20 cellular contexts compared by ENCODE assay signal in the genomic region with DNA sequence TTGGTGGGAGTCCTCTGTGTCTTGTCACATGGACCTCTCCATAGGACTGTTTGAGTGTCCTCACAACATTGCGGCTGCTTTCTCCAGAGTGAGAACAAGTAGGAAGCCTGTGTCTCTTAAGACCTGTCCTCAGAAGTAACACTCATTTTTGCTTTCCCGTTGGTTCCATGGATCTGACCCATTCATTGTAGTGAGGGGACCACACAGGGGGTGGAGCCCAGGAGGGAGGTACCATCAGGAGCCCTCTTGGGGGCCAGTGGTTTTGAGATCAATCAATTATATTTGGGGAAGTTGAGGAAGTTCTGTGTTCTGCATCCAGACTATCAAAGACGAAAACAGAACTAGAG. TPM values are rescaled to one million over a fixed set of nuclear protein-coding genes. Genes with fewer than 3 reads are reported as not detected.
DNase-seq lines count a peak whose midpoint lies in the region; ATAC-seq, FAIRE-seq and TF ChIP-seq lines count a peak whose summit lies in the region.
"Had no signal": no experiment of that assay in that cellular context is flagged by ENCODE, and none has a peak within 500 bp of the region (broad histone marks: within the 10 kb centered on the region; RNA-seq: fewer than 3 reads in every experiment).

No MANE protein-coding gene starts in this region.

- H3K79me2 ChIP-seq in SK-N-SH (ENCODE audit: insufficient read depth) (no peaks in the 10 kb centered on the region), PC-3 (ENCODE audit: low read length) (0 out of 2 replicates have a peak, but pooled peaks cover 5% of the 10 kb centered on the region), osteoblast (ENCODE audit: insufficient read depth, low read length) (no peaks in the 10 kb centered on the region)

- H3K4me1 ChIP-seq in SK-N-SH (ENCODE audit: control insufficient read depth in 1 of 2, insufficient read depth in 2 of 2, low read depth in 1 of 2, low read length in 1 of 2), result no peaks in the 10 kb centered on the region; a peak in 1 of 4 replicates
- peaks cover 30% of the 10 kb centered on the region for H3K4me1 ChIP-seq in PC-3 (ENCODE audit: insufficient read depth, low read length)
- H3K4me1 ChIP-seq in osteoblast (ENCODE audit: insufficient read depth, low read length), result peaks cover 14% of the 10 kb centered on the region
- peaks cover 20% of the 10 kb centered on the region for H3K4me1 ChIP-seq in HAP-1
- no peaks in the 10 kb centered on the region for H3K4me1 ChIP-seq in gastrocnemius medialis

- peaks cover 5% of the 10 kb centered on the region; the same call in 1 of the 2 replicates for H3K9me3 ChIP-seq in SK-N-SH
- H3K9me3 ChIP-seq in PC-3 (ENCODE audit: low read length), result 0 out of 2 replicates have a peak, but pooled peaks cover 13% of the 10 kb centered on the region
- peaks cover 9% of the 10 kb centered on the region for H3K9me3 ChIP-seq in osteoblast (ENCODE audit: low read depth, low read length)
- peaks cover 9% of the 10 kb centered on the region for H3K9me3 ChIP-seq in HAP-1
- H3K9me3 ChIP-seq in gastrocnemius medialis, result no peaks in the 10 kb centered on the region
- H3K9me3 ChIP-seq: esophagus squamous epithelium, uterus had no signal

- WGBS in SK-N-SH (ENCODE audit: low lambda C conversion rate), result 73% methylated on average over 3 of the region's 3 CpGs

- peak; percentile 36 for FAIRE-seq in bronchial epithelial cell (lab: Jason Lieb, UNC)

- H3F3A ChIP-seq in SK-N-SH (replicated peaks; ENCODE audit: insufficient read depth) (peaks cover 26% of the 10 kb centered on the region), PC-3 (ENCODE audit: low read length, unreplicated experiment) (peaks cover 18% of the 10 kb centered on the region)

- H3K4me3 ChIP-seq in SK-N-SH (ENCODE audit: low read depth in 2 of 2, low read length in 1 of 2) (no peak overlapping the region), PC-3 (ENCODE audit: low read length) (no peak overlapping the region; the same call in 1 of the 2 replicates), bronchial epithelial cell (ENCODE audit: low read depth, low read length) (no peak overlapping the region), osteoblast (ENCODE audit: insufficient read depth, low read length) (no peak overlapping the region), HAP-1 (no peak overlapping the region), gastrocnemius medialis (no peak overlapping the region)
- H3K4me3 ChIP-seq: esophagus squamous epithelium, uterus had no signal

- DNase-seq in SK-N-SH (no peak), PC-3 (no peak), bronchial epithelial cell (ENCODE audit: low read depth) (no peak), osteoblast (ENCODE audit: insufficient read length, low spot score, missing footprints) (peak; percentile 43), HAP-1 (ENCODE audit: low spot score in 2 of 2) (no peak), gastrocnemius medialis (no peak), AG08396 (ENCODE audit: low spot score) (no peak)
- DNase-seq: activated gamma-delta T cell, C1 segment of cervical spinal cord, esophagus squamous epithelium, NCI-H1417 treated with DMSO at 0.1 percent for 48 hours, NCI-H2107, NCI-H524 treated with DMSO at 0.1 percent for 48 hours, nucleus accumbens, retina, substantia nigra, uterus had no signal

- ATAC-seq in SK-N-SH treated with all-trans-retinoic acid at 6 μM for 48 hours (no peak), PC-3 (no peak), gastrocnemius medialis (no peak)
- ATAC-seq: left lobe of liver had no signal

- intact Hi-C loops in PC-3 (cut with micrococcal nuclease) (loop anchor here (5.0 kb wide), 1 partner anchor 105 kb away; no protein-coding TSS in a partner anchor), gastrocnemius medialis (cut with DNase I; ENCODE audit: low total_unique reads) (no loop called here)

- H3K9ac ChIP-seq in SK-N-SH, result no peak overlapping the region
- peak overlapping the region; percentile 42; the same call in 1 of the 2 replicates for H3K9ac ChIP-seq in PC-3 (ENCODE audit: low read length)

- H3K9me2 ChIP-seq in SK-N-SH (no peaks in the 10 kb centered on the region), PC-3 (replicated peaks; ENCODE audit: low read length) (no peaks in the 10 kb centered on the region)

- TF ChIP-seq POLR2A in gastrocnemius medialis (IDR thresholded peaks at IDR 0.05), result no peak

- no peak for TF ChIP-seq EP300 in SK-N-SH (IDR thresholded peaks at IDR 0.05; ENCODE audit: borderline replicate concordance in 1 of 2, low read depth in 1 of 2, low read length in 1 of 2)

- TF ChIP-seq RAD21 in SK-N-SH (IDR thresholded peaks at IDR 0.05; ENCODE audit: low read length), result no peak

- peak overlapping the region; percentile 65 to 86; a peak in 3 of 4 replicates for H3K27ac ChIP-seq in SK-N-SH (ENCODE audit: low read depth in 2 of 2, low read length in 1 of 2)
- H3K27ac ChIP-seq in PC-3 (ENCODE audit: low read length), result peak overlapping the region; percentile 96
- peak overlapping the region; percentile 83 for H3K27ac ChIP-seq in osteoblast (ENCODE audit: low read depth, low read length)
- no peak overlapping the region for H3K27ac ChIP-seq in gastrocnemius medialis
- H3K27ac ChIP-seq: 22Rv1, esophagus squamous epithelium, uterus had no signal

- BruUV-seq in PC-3 (replicated peaks; lab: Mats Ljungman, UMichigan), result no TSS peak

- CTCF ChIA-PET in SK-N-SH (lab: Yijun Ruan, JAX), result interaction anchor here (1.0 to 10.0 kb wide), 5 partner anchors 30 to 130 kb away, joined by 3 to 287 read pairs (median 3); no protein-coding TSS in a partner anchor
- CTCF ChIA-PET in PC-3 (lab: Charles Lee), result interaction anchor here (0.7 kb wide), 2 partner anchors 40 to 129 kb away, joined by 3 to 5 read pairs; no protein-coding TSS in a partner anchor

- H2AFZ ChIP-seq in SK-N-SH (ENCODE audit: low read depth) (no peak overlapping the region), PC-3 (ENCODE audit: low read length) (no peak overlapping the region), osteoblast (ENCODE audit: low read length) (peak overlapping the region; percentile 56)

- TF ChIP-seq CTCF in SK-N-SH (IDR thresholded peaks at IDR 0.05) (no peak), PC-3 (conservative IDR thresholded peaks at IDR 0.05; ENCODE audit: low read depth, low read length) (no peak), bronchial epithelial cell (IDR thresholded peaks at IDR 0.05; ENCODE audit: insufficient read depth, low read length, severe bottlenecking) (no peak), osteoblast (IDR thresholded peaks at IDR 0.05; ENCODE audit: extremely low read depth, low read depth, low read length) (no peak), gastrocnemius medialis (IDR thresholded peaks at IDR 0.05 in 4 of 5, conservative IDR thresholded peaks at IDR 0.05 in 1 of 5) (no peak)

- H3K36me3 ChIP-seq in SK-N-SH (replicated peaks in 1 of 2; ENCODE audit: control insufficient read depth in 1 of 2, insufficient read depth in 2 of 2, low read length in 1 of 2) (no peaks in the 10 kb centered on the region), PC-3 (ENCODE audit: low read depth, low read length) (peaks cover 14% of the 10 kb centered on the region; the same call in 1 of the 2 replicates), bronchial epithelial cell (ENCODE audit: control insufficient read depth, insufficient read depth, low read length) (no peaks in the 10 kb centered on the region), osteoblast (ENCODE audit: insufficient read depth, low read length) (no peaks in the 10 kb centered on the region), HAP-1 (replicated peaks) (no peaks in the 10 kb centered on the region), gastrocnemius medialis (no peaks in the 10 kb centered on the region)
- H3K36me3 ChIP-seq: esophagus squamous epithelium, uterus had no signal

- no peak overlapping the region for H3K4me2 ChIP-seq in SK-N-SH
- H3K4me2 ChIP-seq in PC-3 (ENCODE audit: low read length), result no peak overlapping the region
- H3K4me2 ChIP-seq in osteoblast (ENCODE audit: insufficient read depth, low read length), result no peak overlapping the region

- H3K27me3 ChIP-seq in SK-N-SH (ENCODE audit: insufficient read depth) (no peaks in the 10 kb centered on the region; the same call in 1 of the 2 replicates), PC-3 (ENCODE audit: low read length) (no peaks in the 10 kb centered on the region), bronchial epithelial cell (ENCODE audit: control insufficient read depth, insufficient read depth, low read length) (peaks cover 3% of the 10 kb centered on the region), osteoblast (ENCODE audit: insufficient read depth, low read length) (peaks cover 15% of the 10 kb centered on the region), HAP-1 (ENCODE audit: low read depth) (no peaks in the 10 kb centered on the region), gastrocnemius medialis (peaks cover 58 to 62% (median 59%) of the 10 kb centered on the region in 3 donors)

- in situ Hi-C loops in HAP-1 (cut with MboI; ENCODE audit: low sequenced_read_pairs) (no loop called here), gastrocnemius medialis (cut with MboI; ENCODE audit: low sequenced_read_pairs in 4 of 4) (no loop called here)

- H4K20me1 ChIP-seq in SK-N-SH (ENCODE audit: insufficient read depth) (no peaks in the 10 kb centered on the region), PC-3 (ENCODE audit: low read length) (no peaks in the 10 kb centered on the region), osteoblast (ENCODE audit: insufficient read depth, low read length) (peaks cover 6% of the 10 kb centered on the region)

- POLR2A ChIA-PET in SK-N-SH (lab: Yijun Ruan, JAX) (no interaction called here), PC-3 (lab: Charles Lee; ENCODE audit: unreplicated experiment) (no interaction called here)

TF ChIP-seq in SK-N-SH, 30 proteins besides CTCF, POLR2A, EP300 and RAD21 (continues in another document):
- TF ChIP-seq POLR2AphosphoS5 (IDR thresholded peaks at IDR 0.05; ENCODE audit: low read depth, low read length), result no peak
- TF ChIP-seq EZH2phosphoT487 (IDR thresholded peaks at IDR 0.05; ENCODE audit: borderline replicate concordance, low read depth), result no peak
- no peak for TF ChIP-seq TAF1 (IDR thresholded peaks at IDR 0.05; ENCODE audit: borderline replicate concordance, low read depth, low read length)

RNA-seq across cellular contexts. Expression of gene ELFN2, which starts 5.4 kb away (rescaled TPM):
- 2.4 and 2.8 TPM in 2 replicates for polyA plus RNA-seq in SK-N-SH (2012; rRNA removed)
- polyA plus RNA-seq in SK-N-SH (2012; cell fraction: cytosol; rRNA removed), result 1.0 and 1.4 TPM in 2 replicates
- 10.1 and 10.5 TPM in 2 replicates for polyA plus RNA-seq in SK-N-SH (2012; cell fraction: nucleus; rRNA removed)
- total RNA-seq in PC-3 (2014; rRNA removed), result 10.0 and 14.5 TPM in 2 replicates
- total RNA-seq in bronchial epithelial cell, result 0.26 and 0.51 TPM in 2 replicates
- under 0.01 and 0.29 TPM in 2 replicates for total RNA-seq in osteoblast
- total RNA-seq in gastrocnemius medialis, result under 1 TPM in 2 of 4 donors, not detected in 2; 0.02 to 0.03 TPM
- total RNA-seq: esophagus squamous epithelium had no signal

RNA-seq across cellular contexts. Expression of gene MFNG, which starts 53.5 kb away (rescaled TPM):
- 0.18 and 0.34 TPM in 2 replicates for polyA plus RNA-seq in SK-N-SH (2012; rRNA removed)
- 0.13 and 0.14 TPM in 2 replicates for polyA plus RNA-seq in SK-N-SH (2012; cell fraction: cytosol; rRNA removed)
- polyA plus RNA-seq in SK-N-SH (2012; cell fraction: nucleus; rRNA removed), result 1.4 and 2.6 TPM in 2 replicates
- total RNA-seq in PC-3 (2014; rRNA removed), result 1.7 and 2.4 TPM in 2 replicates
- total RNA-seq in bronchial epithelial cell, result 0.26 and 1.3 TPM in 2 replicates
- total RNA-seq in osteoblast, result 0.29 and 0.72 TPM in 2 replicates
- total RNA-seq in gastrocnemius medialis, result 1 to 10 TPM; 2.4 to 7.0 (median 5.2) TPM

Comparison
In these comparisons a context has a peak if more than half of its experiments do, and no peak if none do; other contexts are left out.
1. H3K27ac ChIP-seq: peak in SK-N-SH (2 of 2), PC-3 (single experiment) and osteoblast (single experiment); none in gastrocnemius medialis (0 of 4).